ENCODE assay signal across 1 cellular context in the genomic region with DNA sequence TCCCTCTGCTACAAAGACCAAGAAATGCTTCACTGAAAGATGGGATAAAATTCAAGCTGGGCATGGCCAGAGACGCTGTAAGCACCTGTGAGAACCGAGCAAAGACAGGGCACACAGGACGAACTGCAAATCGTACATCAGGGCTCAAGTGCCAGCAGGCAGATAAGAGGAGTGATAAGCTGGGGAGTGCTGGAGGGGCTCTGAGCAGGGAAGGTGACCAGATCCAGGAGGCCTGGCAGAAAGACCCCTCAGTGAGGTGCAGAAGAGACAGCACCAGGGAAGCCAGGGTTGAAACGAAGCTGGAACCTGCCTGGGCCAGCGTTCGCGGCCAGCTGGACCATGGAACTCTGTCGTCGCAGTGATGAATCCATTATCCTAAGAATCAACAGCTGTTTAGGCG.
TF ChIP-seq lines count a peak whose summit lies in the region.

No MANE protein-coding gene starts in this region.

TF ChIP-seq in WTC11, 78 proteins besides CTCF, POLR2A, EP300 and RAD21:
- TF ChIP-seq JAZF1 (CRISPR knock-in tag; IDR thresholded peaks at IDR 0.05) (no peak), SMAD4 (CRISPR knock-in tag; IDR thresholded peaks at IDR 0.05) (no peak), TP53 (CRISPR knock-in tag; IDR thresholded peaks at IDR 0.05) (no peak), ATF1 (CRISPR knock-in tag; IDR thresholded peaks at IDR 0.05) (no peak), TEAD4 (CRISPR knock-in tag; IDR thresholded peaks at IDR 0.05) (no peak), ZNF671 (CRISPR knock-in tag; IDR thresholded peaks at IDR 0.05) (no peak), ZNF416 (CRISPR knock-in tag; IDR thresholded peaks at IDR 0.05) (no peak)
- TF ChIP-seq, protein P1, sequence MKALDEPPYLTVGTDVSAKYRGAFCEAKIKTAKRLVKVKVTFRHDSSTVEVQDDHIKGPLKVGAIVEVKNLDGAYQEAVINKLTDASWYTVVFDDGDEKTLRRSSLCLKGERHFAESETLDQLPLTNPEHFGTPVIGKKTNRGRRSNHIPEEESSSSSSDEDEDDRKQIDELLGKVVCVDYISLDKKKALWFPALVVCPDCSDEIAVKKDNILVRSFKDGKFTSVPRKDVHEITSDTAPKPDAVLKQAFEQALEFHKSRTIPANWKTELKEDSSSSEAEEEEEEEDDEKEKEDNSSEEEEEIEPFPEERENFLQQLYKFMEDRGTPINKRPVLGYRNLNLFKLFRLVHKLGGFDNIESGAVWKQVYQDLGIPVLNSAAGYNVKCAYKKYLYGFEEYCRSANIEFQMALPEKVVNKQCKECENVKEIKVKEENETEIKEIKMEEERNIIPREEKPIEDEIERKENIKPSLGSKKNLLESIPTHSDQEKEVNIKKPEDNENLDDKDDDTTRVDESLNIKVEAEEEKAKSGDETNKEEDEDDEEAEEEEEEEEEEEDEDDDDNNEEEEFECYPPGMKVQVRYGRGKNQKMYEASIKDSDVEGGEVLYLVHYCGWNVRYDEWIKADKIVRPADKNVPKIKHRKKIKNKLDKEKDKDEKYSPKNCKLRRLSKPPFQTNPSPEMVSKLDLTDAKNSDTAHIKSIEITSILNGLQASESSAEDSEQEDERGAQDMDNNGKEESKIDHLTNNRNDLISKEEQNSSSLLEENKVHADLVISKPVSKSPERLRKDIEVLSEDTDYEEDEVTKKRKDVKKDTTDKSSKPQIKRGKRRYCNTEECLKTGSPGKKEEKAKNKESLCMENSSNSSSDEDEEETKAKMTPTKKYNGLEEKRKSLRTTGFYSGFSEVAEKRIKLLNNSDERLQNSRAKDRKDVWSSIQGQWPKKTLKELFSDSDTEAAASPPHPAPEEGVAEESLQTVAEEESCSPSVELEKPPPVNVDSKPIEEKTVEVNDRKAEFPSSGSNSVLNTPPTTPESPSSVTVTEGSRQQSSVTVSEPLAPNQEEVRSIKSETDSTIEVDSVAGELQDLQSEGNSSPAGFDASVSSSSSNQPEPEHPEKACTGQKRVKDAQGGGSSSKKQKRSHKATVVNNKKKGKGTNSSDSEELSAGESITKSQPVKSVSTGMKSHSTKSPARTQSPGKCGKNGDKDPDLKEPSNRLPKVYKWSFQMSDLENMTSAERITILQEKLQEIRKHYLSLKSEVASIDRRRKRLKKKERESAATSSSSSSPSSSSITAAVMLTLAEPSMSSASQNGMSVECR (CRISPR knock-in tag; IDR thresholded peaks at IDR 0.05; ENCODE audit: borderline replicate concordance), result no peak
- TF ChIP-seq, protein P2, sequence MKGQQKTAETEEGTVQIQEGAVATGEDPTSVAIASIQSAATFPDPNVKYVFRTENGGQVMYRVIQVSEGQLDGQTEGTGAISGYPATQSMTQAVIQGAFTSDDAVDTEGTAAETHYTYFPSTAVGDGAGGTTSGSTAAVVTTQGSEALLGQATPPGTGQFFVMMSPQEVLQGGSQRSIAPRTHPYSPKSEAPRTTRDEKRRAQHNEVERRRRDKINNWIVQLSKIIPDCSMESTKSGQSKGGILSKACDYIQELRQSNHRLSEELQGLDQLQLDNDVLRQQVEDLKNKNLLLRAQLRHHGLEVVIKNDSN (CRISPR knock-in tag; IDR thresholded peaks at IDR 0.05), result no peak
- TF ChIP-seq, protein P3, sequence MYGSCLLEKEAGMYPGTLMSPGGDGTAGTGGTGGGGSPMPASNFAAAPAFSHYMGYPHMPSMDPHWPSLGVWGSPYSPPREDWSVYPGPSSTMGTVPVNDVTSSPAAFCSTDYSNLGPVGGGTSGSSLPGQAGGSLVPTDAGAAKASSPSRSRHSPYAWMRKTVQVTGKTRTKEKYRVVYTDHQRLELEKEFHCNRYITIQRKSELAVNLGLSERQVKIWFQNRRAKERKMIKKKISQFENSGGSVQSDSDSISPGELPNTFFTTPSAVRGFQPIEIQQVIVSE (CRISPR knock-in tag; IDR thresholded peaks at IDR 0.05; ENCODE audit: borderline replicate concordance), result no peak
